ENCODE assay signal across 8 cellular contexts in genomic region chr19:1854542-1855039, GRCh38. TPM values are rescaled to one million over a fixed set of nuclear protein-coding genes. Genes with fewer than 3 reads are reported as not detected.
DNase-seq lines count a peak whose midpoint lies in the region; ATAC-seq and TF ChIP-seq lines count a peak whose summit lies in the region.

No MANE protein-coding gene starts in this region.

- CTCF ChIA-PET in A673 (lab: Charles Lee), result interaction anchor here (0.6 kb wide), 1 partner anchor 29 kb away, joined by 5 read pairs; no protein-coding TSS in a partner anchor

- no peak for ATAC-seq in GM18511 (IDR thresholded peaks at IDR 0.05; ENCODE audit: unreplicated experiment)
- ATAC-seq in left lobe of liver, result no peak
- no peak for ATAC-seq in HG02852 (IDR thresholded peaks at IDR 0.05; ENCODE audit: unreplicated experiment)

- peaks cover 4% of the 10 kb centered on the region for H3K36me3 ChIP-seq in A673 (ENCODE audit: insufficient read depth, low read length, poor library complexity, severe bottlenecking)
- no peaks in the 10 kb centered on the region for H3K36me3 ChIP-seq in MM.1S (replicated peaks; ENCODE audit: insufficient read depth, low read length)
- H3K36me3 ChIP-seq in mesendoderm (ENCODE audit: control insufficient read depth, insufficient read depth, low read length), result no peaks in the 10 kb centered on the region

- DNase-seq in A673 (ENCODE audit: low spot score) (no peak), MM.1S (no peak), caudate nucleus (lab: John Stamatoyannopoulos, UW) (peak in 1 of 61 donors; percentile 19), mesendoderm (peak; percentile 26), left lobe of liver (ENCODE audit: low spot score) (no peak), NCI-H2029 (lab: John Stamatoyannopoulos, UW) (no peak)

- H3K79me1 ChIP-seq in mesendoderm (ENCODE audit: low read length), result peaks cover 16% of the 10 kb centered on the region

- peak overlapping the region; percentile 99; the same call in 1 of the 2 replicates for H3K4me2 ChIP-seq in MM.1S (ENCODE audit: low read depth, low read length)
- H3K4me2 ChIP-seq in mesendoderm (ENCODE audit: low read length), result no peak overlapping the region

- POLR2A ChIA-PET in A673 (lab: Charles Lee; ENCODE audit: low non-redundant PET), result interaction anchor here (0.6 kb wide), 1 partner anchor 260 kb away, joined by 5 read pairs; no protein-coding TSS in a partner anchor

- intact Hi-C loops in A673 (cut with micrococcal nuclease; ENCODE audit: unreplicated experiment), result loop anchor here (5.0 kb wide), 1 partner anchor 587 kb away; the partner anchor contains the start of gene CIRBP

- no peak overlapping the region for H4K8ac ChIP-seq in mesendoderm (ENCODE audit: low read depth, low read length)

- H4K20me1 ChIP-seq in MM.1S (ENCODE audit: insufficient read depth, low read length), result no peaks in the 10 kb centered on the region

- no peak overlapping the region for H2AK5ac ChIP-seq in mesendoderm (ENCODE audit: low read length)

- H2BK15ac ChIP-seq in mesendoderm (replicated peaks; ENCODE audit: low read depth), result no peak overlapping the region

- whole genome bisulfite sequencing in mesendoderm (ENCODE audit: extremely low coverage, insufficient coverage, low lambda C conversion rate), result no CpG with 5 or more reads among the region's 37 CpGs

- no peak overlapping the region for H4K5ac ChIP-seq in mesendoderm (ENCODE audit: low read length)

- TF ChIP-seq CTCF in A673 (conservative IDR thresholded peaks at IDR 0.05; ENCODE audit: low read depth, low read length) (no peak), MM.1S (IDR thresholded peaks at IDR 0.05; ENCODE audit: low read length) (no peak)

- peak overlapping the region; percentile 63 for H3K27ac ChIP-seq in A673 (ENCODE audit: low read depth, low read length, poor library complexity, severe bottlenecking)
- peak overlapping the region; percentile 43; the same call in 1 of the 2 replicates for H3K27ac ChIP-seq in MM.1S (ENCODE audit: low read length)
- peak overlapping the region; percentile 73 for H3K27ac ChIP-seq in caudate nucleus (ENCODE audit: low read depth, low read length)
- H3K27ac ChIP-seq in mesendoderm (ENCODE audit: low read depth, low read length), result peak overlapping the region; percentile 68

- BruUV-seq in A673 (replicated peaks; lab: Mats Ljungman, UMichigan), result no TSS peak

- no peak overlapping the region for H2BK5ac ChIP-seq in mesendoderm (ENCODE audit: low read length)

- H3K79me2 ChIP-seq in MM.1S (ENCODE audit: low read length) (peaks cover 79% of the 10 kb centered on the region), mesendoderm (ENCODE audit: control insufficient read depth, insufficient read depth, low read length) (peaks cover 36% of the 10 kb centered on the region)

- no peak overlapping the region for H2BK120ac ChIP-seq in mesendoderm (ENCODE audit: low read depth, low read length)

- H3K4ac ChIP-seq in mesendoderm (ENCODE audit: low read depth, low read length), result no peak overlapping the region

- H3K9me2 ChIP-seq in MM.1S (replicated peaks; ENCODE audit: insufficient read depth, low read length), result no peaks in the 10 kb centered on the region

- H3K4me1 ChIP-seq in A673 (ENCODE audit: insufficient read depth, low read length, poor library complexity, severe bottlenecking) (peaks cover 80% of the 10 kb centered on the region), MM.1S (ENCODE audit: low read length) (peaks cover 33% of the 10 kb centered on the region), mesendoderm (ENCODE audit: control insufficient read depth, low read depth, low read length) (peaks cover 12% of the 10 kb centered on the region)

- H3K9me3 ChIP-seq in A673 (ENCODE audit: low read depth, low read length, poor library complexity, severe bottlenecking) (no peaks in the 10 kb centered on the region), MM.1S (replicated peaks; ENCODE audit: insufficient read depth, low read length) (no peaks in the 10 kb centered on the region)

- H3K9ac ChIP-seq in MM.1S (ENCODE audit: low read length) (no peak overlapping the region; the same call in 1 of the 2 replicates), mesendoderm (ENCODE audit: low read length) (peak overlapping the region; percentile 58)

- H3K18ac ChIP-seq in mesendoderm (ENCODE audit: low read length), result peak overlapping the region; percentile 5

- H3K56ac ChIP-seq in mesendoderm (ENCODE audit: low read length), result peak overlapping the region; percentile 42

- no peak overlapping the region for H3K23ac ChIP-seq in mesendoderm (ENCODE audit: low read length)

- no peak overlapping the region for H2AFZ ChIP-seq in MM.1S (ENCODE audit: low read length)

- peak overlapping the region; percentile 43 for H3K4me3 ChIP-seq in A673 (ENCODE audit: low read depth, low read length, poor library complexity, severe bottlenecking)
- H3K4me3 ChIP-seq in MM.1S (ENCODE audit: low read length), result no peak overlapping the region
- no peak overlapping the region for H3K4me3 ChIP-seq in mesendoderm (ENCODE audit: low read length)

- H3K27me3 ChIP-seq in A673 (replicated peaks; ENCODE audit: insufficient read depth, low read depth, low read length, poor library complexity) (no peaks in the 10 kb centered on the region), MM.1S (replicated peaks; ENCODE audit: insufficient read depth, low read length) (no peaks in the 10 kb centered on the region), mesendoderm (ENCODE audit: insufficient read depth, low read length, poor library complexity) (no peaks in the 10 kb centered on the region)

- H3F3A ChIP-seq in MM.1S (ENCODE audit: insufficient read depth, low read length), result peaks cover 40% of the 10 kb centered on the region

RNA-seq across cellular contexts. Expression of gene REXO1, which starts 6.3 kb away (rescaled TPM):
- total RNA-seq in A673 (2021), result 50.6 and 53.0 TPM in 2 replicates
- polyA plus RNA-seq in mesendoderm (2013, experiment 1 of 2), result 28.3 TPM
- 27.2 TPM for polyA plus RNA-seq in mesendoderm (2013, experiment 2 of 2)
- 19.3 TPM for total RNA-seq in left lobe of liver

RNA-seq across cellular contexts. Expression of gene KLF16, which starts 8.8 kb away (rescaled TPM):
- total RNA-seq in A673 (2021), result 46.8 and 49.1 TPM in 2 replicates
- 32.7 TPM for polyA plus RNA-seq in mesendoderm (2013, experiment 1 of 2)
- 33.5 TPM for polyA plus RNA-seq in mesendoderm (2013, experiment 2 of 2)
- 11.9 TPM for total RNA-seq in left lobe of liver

RNA-seq across cellular contexts. Expression of gene ABHD17A, which starts 30.7 kb away (rescaled TPM):
- 56.9 and 60.0 TPM in 2 replicates for total RNA-seq in A673 (2021)
- polyA plus RNA-seq in mesendoderm (2013, experiment 1 of 2), result 33.9 TPM
- 34.1 TPM for polyA plus RNA-seq in mesendoderm (2013, experiment 2 of 2)
- total RNA-seq in left lobe of liver, result 29.4 TPM

RNA-seq across cellular contexts. Expression of gene ATP8B3, which starts 42.5 kb away (rescaled TPM):
- total RNA-seq in A673 (2021), result 8.7 and 10.7 TPM in 2 replicates
- polyA plus RNA-seq in mesendoderm (2013, experiment 1 of 2), result 0.20 TPM
- polyA plus RNA-seq in mesendoderm (2013, experiment 2 of 2), result 0.20 TPM
- 1.4 TPM for total RNA-seq in left lobe of liver

RNA-seq across cellular contexts. Expression of gene ADAT3, which starts 50.6 kb away (rescaled TPM):
- 14.1 and 18.0 TPM in 2 replicates for total RNA-seq in A673 (2021)
- 6.6 TPM for polyA plus RNA-seq in mesendoderm (2013, experiment 1 of 2)
- 6.4 TPM for polyA plus RNA-seq in mesendoderm (2013, experiment 2 of 2)
- total RNA-seq in left lobe of liver, result 4.5 TPM
